10 cellular contexts compared by ENCODE assay signal in the genomic region with DNA sequence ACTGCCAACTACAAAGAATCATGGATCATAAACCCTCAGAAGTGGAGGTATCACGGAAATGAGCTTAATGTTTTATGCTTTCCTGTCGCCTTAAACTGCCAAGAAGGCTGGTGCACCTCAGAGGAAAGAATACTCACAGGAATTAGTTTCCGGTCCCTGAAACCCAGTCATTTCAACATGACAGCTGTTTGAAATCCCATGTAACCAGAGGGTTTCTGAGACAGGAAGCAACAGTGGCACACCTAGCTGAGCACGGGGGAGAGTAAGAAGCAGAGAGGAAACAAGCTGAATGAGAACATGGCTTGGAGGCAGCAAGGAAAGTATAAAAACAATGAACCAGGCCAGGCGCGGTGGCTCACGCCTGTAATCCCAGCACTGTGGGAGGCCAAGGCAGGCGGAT. TPM values are rescaled to one million over a fixed set of nuclear protein-coding genes. Genes with fewer than 3 reads are reported as not detected.
DNase-seq lines count a peak whose midpoint lies in the region; ATAC-seq and FAIRE-seq lines count a peak whose summit lies in the region.
"Had no signal": no experiment of that assay in that cellular context is flagged by ENCODE, and none has a peak within 500 bp of the region (broad histone marks: within the 10 kb centered on the region; RNA-seq: fewer than 3 reads in every experiment).

No MANE protein-coding gene starts in this region.

- ATAC-seq in activated naive CD8-positive, alpha-beta T cell treated with anti-CD3 and anti-CD28 coated beads, Interleukin-2, amount 10 ng/mL, durations not matched to agents 7 days and 5 days (ENCODE audit: low read depth), result peak; percentile 21
- ATAC-seq in GM18867 (IDR thresholded peaks at IDR 0.05; ENCODE audit: unreplicated experiment) (no peak), GM18868 (IDR thresholded peaks at IDR 0.05; ENCODE audit: unreplicated experiment) (no peak)
- ATAC-seq: lower lobe of right lung had no signal

- no peaks in the 10 kb centered on the region for H3K27me3 ChIP-seq in trophoblast cell (ENCODE audit: insufficient read depth, low read length)
- H3K27me3 ChIP-seq: vagina had no signal

- no peak overlapping the region for H2AK5ac ChIP-seq in trophoblast cell (ENCODE audit: low read length)

- H3K79me2 ChIP-seq in trophoblast cell (ENCODE audit: control insufficient read depth, insufficient read depth, low read length, poor library complexity), result peaks cover 6% of the 10 kb centered on the region

- H3K4me1 ChIP-seq in trophoblast cell (ENCODE audit: control insufficient read depth in 1 of 2, insufficient read depth in 2 of 2, low read length in 2 of 2), result peaks cover 8 to 10% of the 10 kb centered on the region in 2 experiments

- no peak overlapping the region for H4K91ac ChIP-seq in trophoblast cell (ENCODE audit: low read depth, low read length)

- H3K36me3 Mint-ChIP-seq in activated naive CD8-positive, alpha-beta T cell treated with anti-CD3 and anti-CD28 coated beads, Interleukin-2, amount 10 ng/mL, durations not matched to agents 7 days and 5 days, result peaks cover 12% of the 10 kb centered on the region

- no peak overlapping the region for H3K18ac ChIP-seq in trophoblast cell (ENCODE audit: low read length)

- H3K4me2 ChIP-seq in trophoblast cell (ENCODE audit: low read length), result peak overlapping the region; percentile 16

- H3K79me1 ChIP-seq in trophoblast cell (ENCODE audit: low read length), result peaks cover 11% of the 10 kb centered on the region

- no peak overlapping the region for H2AFZ ChIP-seq in trophoblast cell (ENCODE audit: insufficient read depth, low read length, poor library complexity)

- intact Hi-C loops in posterior vena cava (cut with DNase I), result loop anchor here (5.0 kb wide), 2 partner anchors 35 to 125 kb away; no protein-coding TSS in a partner anchor

- H3K36me3 ChIP-seq in KOPT-K1 (ENCODE audit: insufficient read depth, low read length) (no peaks in the 10 kb centered on the region), trophoblast cell (ENCODE audit: control insufficient read depth in 1 of 2, insufficient read depth in 2 of 2, low read length in 2 of 2) (no peaks in the 10 kb centered on the region)
- H3K36me3 ChIP-seq: lower lobe of right lung, vagina had no signal

- H2BK5ac ChIP-seq in trophoblast cell (ENCODE audit: low read depth, low read length, poor library complexity), result no peak overlapping the region

- H3K23ac ChIP-seq in trophoblast cell (ENCODE audit: low read length), result no peak overlapping the region

- H3K27ac ChIP-seq in KOPT-K1 (ENCODE audit: low read depth, low read length, poor library complexity, severe bottlenecking), result peak overlapping the region; percentile 2
- peak overlapping the region; percentile 7 for H3K27ac ChIP-seq in trophoblast cell (ENCODE audit: low read depth, low read length)
- H3K27ac ChIP-seq: lower lobe of right lung, vagina had no signal

- H2BK120ac ChIP-seq in trophoblast cell (ENCODE audit: insufficient read depth, low read length, poor library complexity), result no peak overlapping the region

- no peaks in the 10 kb centered on the region for H3K9me3 ChIP-seq in KOPT-K1 (ENCODE audit: insufficient read depth, low read length, poor library complexity, severe bottlenecking)
- H3K9me3 ChIP-seq in trophoblast cell (ENCODE audit: insufficient read depth, low read depth, low read length), result no peaks in the 10 kb centered on the region
- H3K9me3 ChIP-seq: lower lobe of right lung, vagina had no signal

- H3K27ac Mint-ChIP-seq in activated naive CD8-positive, alpha-beta T cell treated with anti-CD3 and anti-CD28 coated beads, Interleukin-2, amount 10 ng/mL, durations not matched to agents 7 days and 5 days, result peak overlapping the region; percentile 73

- peaks cover 66% of the 10 kb centered on the region for H3K4me1 Mint-ChIP-seq in activated naive CD8-positive, alpha-beta T cell treated with anti-CD3 and anti-CD28 coated beads, Interleukin-2, amount 10 ng/mL, durations not matched to agents 7 days and 5 days

- no CpG with 5 or more reads among the region's 8 CpGs for WGBS in trophoblast cell (ENCODE audit: extremely low coverage, insufficient coverage, insufficient read length)

- POLR2A ChIA-PET in activated naive CD8-positive, alpha-beta T cell treated with anti-CD3 and anti-CD28 coated beads, Interleukin-2, amount 10 ng/mL, durations not matched to agents 7 days and 5 days (lab: Charles Lee), result interaction anchor here (0.9 to 3.0 kb wide), 3 partner anchors 40 to 99 kb away, joined by 3 to 7 read pairs (median 5); no protein-coding TSS in a partner anchor

- H3K27me3 Mint-ChIP-seq in activated naive CD8-positive, alpha-beta T cell treated with anti-CD3 and anti-CD28 coated beads, Interleukin-2, amount 10 ng/mL, durations not matched to agents 7 days and 5 days, result no peaks in the 10 kb centered on the region

- no peak overlapping the region for H4K8ac ChIP-seq in trophoblast cell (ENCODE audit: low read depth, low read length)

- no peaks in the 10 kb centered on the region for H3K9me3 Mint-ChIP-seq in activated naive CD8-positive, alpha-beta T cell treated with anti-CD3 and anti-CD28 coated beads, Interleukin-2, amount 10 ng/mL, durations not matched to agents 7 days and 5 days

- H3K4me3 Mint-ChIP-seq in activated naive CD8-positive, alpha-beta T cell treated with anti-CD3 and anti-CD28 coated beads, Interleukin-2, amount 10 ng/mL, durations not matched to agents 7 days and 5 days, result peak overlapping the region; percentile 67

- no peak overlapping the region for H3K14ac ChIP-seq in trophoblast cell (ENCODE audit: low read length)

- no peak overlapping the region for H3K4ac ChIP-seq in trophoblast cell (ENCODE audit: low read depth, low read length)

- no peak overlapping the region for H3K4me3 ChIP-seq in trophoblast cell (ENCODE audit: low read depth, low read length)
- H3K4me3 ChIP-seq: lower lobe of right lung, vagina had no signal

- no peak overlapping the region for H3K9ac ChIP-seq in trophoblast cell (ENCODE audit: low read length)

- no peak overlapping the region for H2BK12ac ChIP-seq in trophoblast cell (ENCODE audit: low read length)

- H4K12ac ChIP-seq in trophoblast cell (ENCODE audit: low read depth, low read length), result no peak overlapping the region

- peak; percentile 75 for FAIRE-seq in GM18507 (lab: Jason Lieb, UNC)

- DNase-seq in GM18507 (ENCODE audit: extremely low spot score, insufficient read length, low read depth), result no peak
- DNase-seq in activated naive CD8-positive, alpha-beta T cell treated with anti-CD3 and anti-CD28 coated beads, Interleukin-2, amount 10 ng/mL, durations not matched to agents 7 days and 5 days, result no peak
- DNase-seq in trophoblast cell, result no peak
- DNase-seq in RPMI8226, result no peak
- DNase-seq in posterior vena cava (ENCODE audit: low spot score), result no peak
- DNase-seq: lower lobe of right lung had no signal

RNA-seq across cellular contexts. Expression of a gene that starts 3.9 kb away (rescaled TPM):
- 100 to 1,000 TPM; 213 to 236 TPM for total RNA-seq in activated naive CD8-positive, alpha-beta T cell treated with anti-CD3 and anti-CD28 coated beads, Interleukin-2, amount 10 ng/mL, durations not matched to agents 7 days and 5 days
- 35.4 and 36.0 TPM in 2 replicates for polyA plus RNA-seq in trophoblast cell (2013)
- 100 to 1,000 TPM; 109 to 127 TPM for total RNA-seq in posterior vena cava
